Comparison of ENCODE assay signal across 14 cellular contexts in genomic region chr3:136351351-136351750, GRCh38.
"Had no signal": no experiment of that assay in that cellular context is flagged by ENCODE, and none has a peak within 500 bp of the region (broad histone marks: within the 10 kb centered on the region; RNA-seq: fewer than 3 reads in every experiment).

No MANE protein-coding gene starts in this region.

- H3K9me3 ChIP-seq: breast epithelium, mucosa of descending colon, upper lobe of left lung had no signal

- H3K36me3 ChIP-seq: breast epithelium had no signal

- H3K27me3 ChIP-seq: breast epithelium, upper lobe of left lung had no signal

- H3K4me3 ChIP-seq: breast epithelium, mucosa of descending colon, upper lobe of left lung had no signal

- H3K4me1 ChIP-seq: breast epithelium had no signal

- DNase-seq: activated CD4-positive, alpha-beta T cell treated with anti-CD3 and anti-CD28 coated beads, Interleukin-2, amount 10 ng/mL, durations not matched to agents 7 days and 5 days; activated CD4-positive, CD25-positive, alpha-beta regulatory T cell; activated CD8-positive, alpha-beta memory T cell treated with anti-CD3 and anti-CD28 coated beads, Interleukin-2, amount 50 U/mL, for 48 hours; activated naive CD8-positive, alpha-beta T cell treated with anti-CD3 and anti-CD28 coated beads, Interleukin-2, amount 10 ng/mL, durations not matched to agents 7 days and 5 days; head of caudate nucleus; left colon; mucosa of descending colon; natural killer cell; nucleus accumbens; right cardiac atrium; stimulated activated naive CD8-positive, alpha-beta T cell treated with anti-CD3 and anti-CD28 coated beads, Interleukin-15, amount 100 ng/mL, for 72 hours; T-helper 17 cell; upper lobe of left lung had no signal
